15 cellular contexts compared by ENCODE assay signal in genomic region chr1:190067592-190067991, GRCh38.
DNase-seq lines count a peak whose midpoint lies in the region; ATAC-seq, FAIRE-seq and TF ChIP-seq lines count a peak whose summit lies in the region.
"Had no signal": no experiment of that assay in that cellular context is flagged by ENCODE, and none has a peak within 500 bp of the region (broad histone marks: within the 10 kb centered on the region; RNA-seq: fewer than 3 reads in every experiment).

No MANE protein-coding gene starts in this region.

- H3K4me1 ChIP-seq in fibroblast of lung (ENCODE audit: control insufficient read depth, extremely low read depth, insufficient read depth, low read length) = no peaks in the 10 kb centered on the region
- no peaks in the 10 kb centered on the region for H3K4me1 ChIP-seq in right atrium auricular region
- H3K4me1 ChIP-seq: BLaER1 treated with 17β-estradiol and CSF1 and Interleukin-3, amounts not matched to agents 10 nM and 100 nM; psoas muscle had no signal

- no peaks in the 10 kb centered on the region for H3K4me1 Mint-ChIP-seq in natural killer cell treated with Interleukin-12 subunit alpha and Interleukin-12 subunit beta and Interleukin-15 and Interleukin-18, amount 100 ng/mL, for 72 hours (ENCODE audit: low read depth in 2 of 2)
- no peaks in the 10 kb centered on the region for H3K4me1 Mint-ChIP-seq in glutamatergic neuron (ENCODE audit: low read depth, unreplicated experiment)
- H3K4me1 Mint-ChIP-seq: WTC11 had no signal

- no peak for TF ChIP-seq CTCF in fibroblast of lung (conservative IDR thresholded peaks at IDR 0.05 in 1 of 2, IDR thresholded peaks at IDR 0.05 in 1 of 2; ENCODE audit: low read depth in 1 of 2, low read length in 2 of 2)
- no peak for TF ChIP-seq CTCF in glutamatergic neuron (IDR thresholded peaks at IDR 0.05; ENCODE audit: partially characterized antibody, unreplicated experiment)
- no peak for TF ChIP-seq CTCF in right atrium auricular region (IDR thresholded peaks at IDR 0.05)

- H3K36me3 Mint-ChIP-seq in natural killer cell treated with Interleukin-12 subunit alpha and Interleukin-12 subunit beta and Interleukin-15 and Interleukin-18, amount 100 ng/mL, for 72 hours = peaks cover 4% of the 10 kb centered on the region
- H3K36me3 Mint-ChIP-seq in glutamatergic neuron (ENCODE audit: unreplicated experiment) = no peaks in the 10 kb centered on the region
- H3K36me3 Mint-ChIP-seq: WTC11 had no signal

- H3K79me2 ChIP-seq in fibroblast of lung (ENCODE audit: control insufficient read depth, insufficient read depth, low read length) = no peaks in the 10 kb centered on the region

- H3K9ac ChIP-seq in fibroblast of lung (ENCODE audit: insufficient read depth, low read length) = no peak overlapping the region
- H3K9ac ChIP-seq: BLaER1 treated with 17β-estradiol and CSF1 and Interleukin-3, amounts not matched to agents 10 nM and 100 nM had no signal

- no peak overlapping the region for H3K4me2 ChIP-seq in fibroblast of lung (ENCODE audit: extremely low read depth, insufficient read depth, low read length)
- H3K4me2 ChIP-seq: BLaER1 treated with 17β-estradiol and CSF1 and Interleukin-3, amounts not matched to agents 10 nM and 100 nM had no signal

- no peaks in the 10 kb centered on the region for H3K27me3 ChIP-seq in fibroblast of lung (ENCODE audit: control insufficient read depth, insufficient read depth, low read length)
- H3K27me3 ChIP-seq in right atrium auricular region = no peaks in the 10 kb centered on the region
- H3K27me3 ChIP-seq: BLaER1 treated with 17β-estradiol and CSF1 and Interleukin-3, amounts not matched to agents 10 nM and 100 nM had no signal

- no peak overlapping the region for H3K4me3 Mint-ChIP-seq in natural killer cell treated with Interleukin-12 subunit alpha and Interleukin-12 subunit beta and Interleukin-15 and Interleukin-18, amount 100 ng/mL, for 72 hours
- no peak overlapping the region for H3K4me3 Mint-ChIP-seq in glutamatergic neuron (ENCODE audit: unreplicated experiment)
- H3K4me3 Mint-ChIP-seq: WTC11 had no signal

- no peaks in the 10 kb centered on the region for H3K36me3 ChIP-seq in fibroblast of lung (ENCODE audit: control insufficient read depth, insufficient read depth, low read length)
- H3K36me3 ChIP-seq in right atrium auricular region = no peaks in the 10 kb centered on the region
- H3K36me3 ChIP-seq: BLaER1 treated with 17β-estradiol and CSF1 and Interleukin-3, amounts not matched to agents 10 nM and 100 nM had no signal

- no peak overlapping the region for H2AFZ ChIP-seq in fibroblast of lung (ENCODE audit: low read length)

- DNase-seq in Caki2 (ENCODE audit: low read depth) (peak; percentile 43), HCEC 1CT (peak; percentile 30), RCC 7860 (ENCODE audit: low spot score) (peak; percentile 29), fibroblast of lung (ENCODE audit: low read depth in 2 of 2) (peak; percentile 70 to 72), glutamatergic neuron (no peak), right atrium auricular region (ENCODE audit: low spot score) (no peak)
- no peak for DNase-seq in natural killer cell treated with Interleukin-12 subunit alpha and Interleukin-12 subunit beta and Interleukin-15 and Interleukin-18, amount 100 ng/mL, for 72 hours (ENCODE audit: low spot score)
- DNase-seq: anterior cingulate cortex, NCI-H1417, NCI-H510A, psoas muscle had no signal

- in situ Hi-C loops in Caki2 (cut with HindIII; ENCODE audit: low pct_unique_long_range_greater_than_20kb, low sequenced_read_pairs) = no loop called here

- no peaks in the 10 kb centered on the region for H3K27me3 Mint-ChIP-seq in natural killer cell treated with Interleukin-12 subunit alpha and Interleukin-12 subunit beta and Interleukin-15 and Interleukin-18, amount 100 ng/mL, for 72 hours
- H3K27me3 Mint-ChIP-seq in glutamatergic neuron (ENCODE audit: unreplicated experiment) = no peaks in the 10 kb centered on the region

- no peak overlapping the region for H3K27ac Mint-ChIP-seq in natural killer cell treated with Interleukin-12 subunit alpha and Interleukin-12 subunit beta and Interleukin-15 and Interleukin-18, amount 100 ng/mL, for 72 hours
- no peak overlapping the region for H3K27ac Mint-ChIP-seq in glutamatergic neuron (ENCODE audit: unreplicated experiment)
- H3K27ac Mint-ChIP-seq: WTC11 had no signal

- ATAC-seq in natural killer cell treated with Interleukin-12 subunit alpha and Interleukin-12 subunit beta and Interleukin-15 and Interleukin-18, amount 100 ng/mL, for 72 hours = no peak
- no peak for ATAC-seq in GM21529 (IDR thresholded peaks at IDR 0.05; ENCODE audit: unreplicated experiment)
- ATAC-seq: psoas muscle, WTC11 had no signal

- H3K9me3 Mint-ChIP-seq in natural killer cell treated with Interleukin-12 subunit alpha and Interleukin-12 subunit beta and Interleukin-15 and Interleukin-18, amount 100 ng/mL, for 72 hours = peaks cover 15% of the 10 kb centered on the region
- no peaks in the 10 kb centered on the region for H3K9me3 Mint-ChIP-seq in glutamatergic neuron (ENCODE audit: unreplicated experiment)
- H3K9me3 Mint-ChIP-seq: WTC11 had no signal

- H3K4me3 ChIP-seq in fibroblast of lung (replicated peaks in 1 of 4; ENCODE audit: control extremely low read depth in 1 of 4, insufficient read depth in 1 of 4, low read depth in 3 of 4, low read length in 4 of 4) (no peak overlapping the region), right atrium auricular region (no peak overlapping the region)
- H3K4me3 ChIP-seq: BLaER1 treated with 17β-estradiol and CSF1 and Interleukin-3, amounts not matched to agents 10 nM and 100 nM; psoas muscle had no signal

- H3K27ac ChIP-seq in fibroblast of lung (ENCODE audit: insufficient read depth, low read length) = no peak overlapping the region
- H3K27ac ChIP-seq in right atrium auricular region = no peak overlapping the region
- H3K27ac ChIP-seq: BLaER1 treated with 17β-estradiol and CSF1 and Interleukin-3, amounts not matched to agents 10 nM and 100 nM; psoas muscle had no signal

- no peak for FAIRE-seq in RCC 7860 (lab: Jason Lieb, UNC)
- FAIRE-seq: endometrium had no signal

- no peaks in the 10 kb centered on the region for H4K20me1 ChIP-seq in fibroblast of lung (ENCODE audit: control insufficient read depth, extremely low read depth, insufficient read depth, low read length)
- H4K20me1 ChIP-seq: BLaER1 treated with 17β-estradiol and CSF1 and Interleukin-3, amounts not matched to agents 10 nM and 100 nM had no signal

- no peaks in the 10 kb centered on the region for H3K9me3 ChIP-seq in fibroblast of lung (ENCODE audit: control insufficient read depth, insufficient read depth, low read depth, low read length)
- no peaks in the 10 kb centered on the region for H3K9me3 ChIP-seq in right atrium auricular region
- H3K9me3 ChIP-seq: BLaER1 treated with 17β-estradiol and CSF1 and Interleukin-3, amounts not matched to agents 10 nM and 100 nM; psoas muscle had no signal

Comparison
In these comparisons a context has a peak if more than half of its experiments do, and no peak if none do; other contexts are left out.
1. DNase-seq: peak in Caki2 (single experiment), HCEC 1CT (single experiment), RCC 7860 (single experiment) and fibroblast of lung (2 of 2); none in natural killer cell treated with Interleukin-12 subunit alpha and Interleukin-12 subunit beta and Interleukin-15 and Interleukin-18, amount 100 ng/mL, for 72 hours (single experiment), glutamatergic neuron (single experiment) and right atrium auricular region (single experiment).